ENCODE assay signal across 18 cellular contexts in the genomic region with DNA sequence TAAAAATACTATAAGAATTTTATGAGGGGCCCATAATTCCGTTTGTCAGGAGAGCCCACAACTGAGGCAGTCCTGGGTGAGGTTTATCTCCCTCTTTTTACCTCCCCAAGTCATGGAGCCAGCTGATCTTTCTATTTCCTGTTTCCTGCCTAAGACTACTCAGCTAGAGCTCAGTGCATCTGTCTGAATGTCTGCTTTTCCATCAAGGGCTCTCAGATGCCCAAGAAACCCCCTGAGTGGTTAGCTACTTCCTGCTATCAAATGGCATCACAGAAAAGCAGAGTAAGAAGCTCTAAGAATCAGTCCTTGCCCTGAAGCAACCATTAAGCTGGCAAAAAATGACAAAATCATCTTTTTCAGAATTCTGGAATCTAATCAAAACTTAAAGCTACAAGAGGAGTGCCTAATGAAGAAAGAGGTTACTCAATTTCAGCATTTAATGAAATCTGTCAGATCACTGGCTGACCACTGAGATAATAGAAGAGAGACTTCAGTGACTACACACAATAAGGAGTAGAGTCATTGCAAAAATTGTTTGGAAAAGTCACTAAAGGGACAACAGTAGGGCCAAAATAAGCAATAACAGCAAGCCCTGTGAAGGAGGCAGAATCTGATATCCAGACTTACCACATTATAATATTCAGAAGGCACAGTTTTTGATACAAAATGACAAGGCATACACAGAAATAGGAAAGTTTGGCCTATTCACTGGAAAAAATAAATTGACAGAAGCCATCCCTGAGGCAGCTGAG.
DNase-seq lines count a peak whose midpoint lies in the region; ATAC-seq and TF ChIP-seq lines count a peak whose summit lies in the region.
"Had no signal": no experiment of that assay in that cellular context is flagged by ENCODE, and none has a peak within 500 bp of the region (broad histone marks: within the 10 kb centered on the region; RNA-seq: fewer than 3 reads in every experiment).

No MANE protein-coding gene starts in this region.

- no peaks in the 10 kb centered on the region for H3K27me3 ChIP-seq in ACC112 (ENCODE audit: insufficient read depth, low read length)
- H3K27me3 ChIP-seq in DND-41 (ENCODE audit: insufficient read depth, low read length, poor library complexity), result no peaks in the 10 kb centered on the region

- H3K79me2 ChIP-seq in ACC112 (ENCODE audit: control insufficient read depth, insufficient read depth, low read length, unreplicated experiment), result peaks cover 2% of the 10 kb centered on the region
- H3K79me2 ChIP-seq in DND-41 (ENCODE audit: insufficient read depth, low read length), result no peaks in the 10 kb centered on the region

- H3K4me1 Mint-ChIP-seq in chondrocyte (ENCODE audit: low read depth), result peaks cover 53% of the 10 kb centered on the region
- H3K4me1 Mint-ChIP-seq: CD8-positive, alpha-beta memory T cell had no signal

- no peak overlapping the region for H3K4me3 Mint-ChIP-seq in chondrocyte (ENCODE audit: unreplicated experiment)
- H3K4me3 Mint-ChIP-seq: CD8-positive, alpha-beta memory T cell had no signal

- DNase-seq in DND-41 (peak; percentile 60), NCI-H226 (peak; percentile 37), chondrocyte (ENCODE audit: low spot score) (no peak), DMS53 (lab: John Stamatoyannopoulos, UW) (no peak), GDM1 (lab: John Stamatoyannopoulos, UW) (no peak)
- DNase-seq: DMS 273 treated with DMSO at 0.1 percent for 48 hours, NCI-H1105 treated with DMSO at 0.1 percent for 48 hours, NCI-H187, NCI-H2171 treated with DMSO at 0.1 percent for 48 hours, NCI-H510A treated with DMSO at 0.1 percent for 48 hours, SHP77 had no signal

- peak overlapping the region; percentile 67 for H3K27ac Mint-ChIP-seq in chondrocyte (ENCODE audit: unreplicated experiment)

- peaks cover 32% of the 10 kb centered on the region for H3K9me3 Mint-ChIP-seq in chondrocyte (ENCODE audit: low read depth)

- H3K9me3 ChIP-seq in DND-41 (ENCODE audit: insufficient read depth, low read length, severe bottlenecking), result peaks cover 15% of the 10 kb centered on the region
- H3K9me3 ChIP-seq: HAP-1 had no signal

- no peak overlapping the region for H3K4me2 ChIP-seq in DND-41 (ENCODE audit: insufficient read depth, low read length)
- H3K4me2 ChIP-seq: A549, KMS-11 had no signal

- peaks cover 47% of the 10 kb centered on the region for H3K4me1 ChIP-seq in ACC112 (ENCODE audit: control insufficient read depth, insufficient read depth, low read length, unreplicated experiment)
- H3K4me1 ChIP-seq in DND-41 (ENCODE audit: insufficient read depth, low read length), result peaks cover 13% of the 10 kb centered on the region

- H3K36me3 Mint-ChIP-seq in chondrocyte (ENCODE audit: low read depth), result peaks cover 21% of the 10 kb centered on the region

- H4K20me1 ChIP-seq in DND-41 (ENCODE audit: insufficient read depth, low read length), result no peaks in the 10 kb centered on the region

- H3K36me3 ChIP-seq in ACC112 (ENCODE audit: insufficient read depth, low read length) (peaks cover 32% of the 10 kb centered on the region), DND-41 (ENCODE audit: insufficient read depth, low read length) (0 out of 2 replicates have a peak, but pooled peaks cover 4% of the 10 kb centered on the region)
- H3K36me3 ChIP-seq: HAP-1 had no signal

- no peak overlapping the region for H3K9ac ChIP-seq in DND-41 (ENCODE audit: low read depth, low read length)
- H3K9ac ChIP-seq: KMS-11 had no signal

- H3K4me3 ChIP-seq in ACC112 (ENCODE audit: low read depth, low read length) (no peak overlapping the region), DND-41 (ENCODE audit: low read depth in 1 of 2, low read length in 2 of 2) (no peak overlapping the region)
- H3K4me3 ChIP-seq: A549, HAP-1 had no signal

- TF ChIP-seq CTCF in DND-41 (IDR thresholded peaks at IDR 0.05; ENCODE audit: borderline replicate concordance, extremely low read depth, low read length, poor library complexity, severe bottlenecking) (no peak), chondrocyte (IDR thresholded peaks at IDR 0.05) (no peak)

- H3K27me3 Mint-ChIP-seq in chondrocyte (ENCODE audit: low read depth), result no peaks in the 10 kb centered on the region

- no peak overlapping the region for H2AFZ ChIP-seq in ACC112 (ENCODE audit: low read length, unreplicated experiment)
- no peak overlapping the region for H2AFZ ChIP-seq in DND-41 (ENCODE audit: low read depth, low read length)

- H3K27ac ChIP-seq in ACC112 (ENCODE audit: low read depth, low read length) (peak overlapping the region; percentile 33; the same call in 1 of the 2 replicates), DND-41 (ENCODE audit: low read length) (peak overlapping the region; percentile 44; the same call in 1 of the 2 replicates)
- H3K27ac ChIP-seq: A549, KMS-11 had no signal

- ATAC-seq in DND-41 (ENCODE audit: insufficient read depth, low read depth) (peak; percentile 100), GM19395 (IDR thresholded peaks at IDR 0.05; ENCODE audit: unreplicated experiment) (no peak)
- ATAC-seq: A549, SK-N-SH treated with all-trans-retinoic acid at 6 μM for 48 hours had no signal

Comparison
In these comparisons a context has a peak if more than half of its experiments do, and no peak if none do; other contexts are left out.
1. DNase-seq: peak in DND-41 (single experiment) and NCI-H226 (single experiment); none in chondrocyte (single experiment), DMS53 (single experiment) and GDM1 (single experiment).